ENCODE assay signal across 17 cellular contexts in genomic region chr6:15297895-15298590, GRCh38. TPM values are rescaled to one million over a fixed set of nuclear protein-coding genes. Genes with fewer than 3 reads are reported as not detected.
A peak's percentile ranks its signal among the peaks of the same experiment; 100 is the strongest.
DNase-seq lines count a peak whose midpoint lies in the region; ATAC-seq and TF ChIP-seq lines count a peak whose summit lies in the region.
"Had no signal": no experiment of that assay in that cellular context is flagged by ENCODE, and none has a peak within 500 bp of the region (broad histone marks: within the 10 kb centered on the region; RNA-seq: fewer than 3 reads in every experiment).

No MANE protein-coding gene starts in this region.

- no peak for ATAC-seq in T-helper 17 cell
- ATAC-seq in HG03175 (IDR thresholded peaks at IDR 0.05; ENCODE audit: unreplicated experiment): no peak

- DNase-seq in NCI-H82 (lab: John Stamatoyannopoulos, UW): peak; percentile 19
- DNase-seq in NCI-H82 treated with DMSO at 0.1 percent for 48 hours (lab: John Stamatoyannopoulos, UW; ENCODE audit: unreplicated experiment): no peak
- DNase-seq in CD1c-positive myeloid dendritic cell (ENCODE audit: extremely low spot score): peak; percentile 33
- DNase-seq in T-helper 17 cell: no peak
- peak; percentile 82 for DNase-seq in fibroblast of villous mesenchyme (ENCODE audit: low read depth)
- no peak for DNase-seq in sigmoid colon
- no peak for DNase-seq in stimulated activated naive CD4-positive, alpha-beta T cell (lab: John Stamatoyannopoulos, UW)
- DNase-seq: amygdala; GDM1; lower lobe of right lung; NCI-H187 treated with DMSO at 0.1 percent for 48 hours; NCI-H69; SJCRH30; stimulated activated naive CD4-positive, alpha-beta T cell treated with Interleukin-2 at 50 U/mL for 16 hours had no signal

- H3K4me1 Mint-ChIP-seq in T-helper 17 cell: peaks cover 53% of the 10 kb centered on the region

- no peak overlapping the region for H3K4me3 ChIP-seq in fibroblast of villous mesenchyme (ENCODE audit: low read depth, low read length)
- H3K4me3 ChIP-seq in sigmoid colon: no peak overlapping the region
- H3K4me3 ChIP-seq: lower lobe of right lung, neural progenitor cell, SJCRH30 had no signal

- H3K27me3 Mint-ChIP-seq in T-helper 17 cell: no peaks in the 10 kb centered on the region

- TF ChIP-seq EP300 in sigmoid colon (IDR thresholded peaks at IDR 0.05): no peak

- no peaks in the 10 kb centered on the region for H3K9me3 ChIP-seq in T-helper 17 cell (ENCODE audit: control insufficient read depth, low read length, poor library complexity, severe bottlenecking)
- H3K9me3 ChIP-seq in sigmoid colon: no peaks in the 10 kb centered on the region
- H3K9me3 ChIP-seq: lower lobe of right lung, SJCRH30 had no signal

- H3K27ac Mint-ChIP-seq in T-helper 17 cell: peak overlapping the region; percentile 57
- H3K27ac Mint-ChIP-seq: neural progenitor cell had no signal

- intact Hi-C loops in sigmoid colon (cut with DNase I): no loop called here

- 93 to 94% methylated on average over 9 of the region's 9 CpGs for WGBS in sigmoid colon, 2 donors

- H3K36me3 Mint-ChIP-seq in T-helper 17 cell (ENCODE audit: low read depth): no peaks in the 10 kb centered on the region

- no peak for TF ChIP-seq POLR2A in sigmoid colon (IDR thresholded peaks at IDR 0.05)

- no peak overlapping the region for H3K27ac ChIP-seq in sigmoid colon
- H3K27ac ChIP-seq: 22Rv1, lower lobe of right lung, neural progenitor cell, SJCRH30 had no signal

- H3K27me3 ChIP-seq in sigmoid colon: no peaks in the 10 kb centered on the region
- H3K27me3 ChIP-seq: neural progenitor cell, SJCRH30 had no signal

- peaks cover 0 to 33% (median 23%) of the 10 kb centered on the region in 4 donors for H3K4me1 ChIP-seq in sigmoid colon
- H3K4me1 ChIP-seq: SJCRH30 had no signal

- TF ChIP-seq CTCF in fibroblast of villous mesenchyme (IDR thresholded peaks at IDR 0.05; ENCODE audit: insufficient read depth, low read depth, low read length) (no peak), sigmoid colon (IDR thresholded peaks at IDR 0.05) (no peak)

- no peaks in the 10 kb centered on the region for H3K36me3 ChIP-seq in sigmoid colon
- H3K36me3 ChIP-seq: lower lobe of right lung, neural progenitor cell, SJCRH30 had no signal

- no peak overlapping the region for H3K4me3 Mint-ChIP-seq in T-helper 17 cell
- H3K4me3 Mint-ChIP-seq: neural progenitor cell had no signal

RNA-seq across cellular contexts. Expression of gene JARID2, which starts 52.2 kb away (rescaled TPM):
- total RNA-seq in T-helper 17 cell (10 to 100 TPM; 21.9 to 35.5 TPM), fibroblast of villous mesenchyme (8.7 and 9.1 TPM in 2 replicates), sigmoid colon (1 to 10 TPM; 6.1 to 7.8 (median 6.8) TPM)
- polyA plus RNA-seq in sigmoid colon: 1 to 10 TPM; 1.8 to 7.3 (median 2.1) TPM

Comparison
In these comparisons a context has a peak if more than half of its experiments do, and no peak if none do; other contexts are left out.
1. DNase-seq: peak in NCI-H82 (single experiment), CD1c-positive myeloid dendritic cell (single experiment) and fibroblast of villous mesenchyme (single experiment); none in NCI-H82 treated with DMSO at 0.1 percent for 48 hours (single experiment), T-helper 17 cell (0 of 3), sigmoid colon (single experiment) and stimulated activated naive CD4-positive, alpha-beta T cell (0 of 6).